In the genomic region with DNA sequence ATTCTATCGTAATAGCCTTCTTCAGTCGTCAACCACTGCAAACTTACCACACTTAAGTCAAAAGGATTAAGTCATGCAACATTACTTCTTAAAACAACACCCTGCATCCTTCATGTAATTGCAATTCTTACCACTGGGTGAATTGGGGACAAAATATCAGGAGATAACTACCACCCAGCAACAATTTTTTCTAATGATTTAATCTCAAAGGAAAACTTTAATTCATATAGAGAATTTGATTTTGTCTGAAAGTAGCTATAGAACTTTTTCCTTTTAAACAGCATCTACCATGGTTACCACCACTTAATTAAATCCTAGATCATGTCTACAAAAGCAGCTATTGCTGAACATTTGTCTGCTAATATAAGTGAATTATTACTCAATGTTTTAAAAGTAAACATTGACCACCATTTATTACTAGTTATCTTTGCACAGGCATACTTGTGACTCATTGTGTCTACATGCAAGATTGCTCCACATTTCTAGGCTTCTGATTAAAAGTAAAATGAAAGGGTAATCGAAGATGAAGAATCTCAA, we compare ENCODE assay signal across 9 cellular contexts. TPM values are rescaled to one million over a fixed set of nuclear protein-coding genes. Genes with fewer than 3 reads are reported as not detected.
DNase-seq lines count a peak whose midpoint lies in the region; ATAC-seq and TF ChIP-seq lines count a peak whose summit lies in the region.
"Had no signal": no experiment of that assay in that cellular context is flagged by ENCODE, and none has a peak within 500 bp of the region (broad histone marks: within the 10 kb centered on the region; RNA-seq: fewer than 3 reads in every experiment).

No MANE protein-coding gene starts in this region.

- POLR2A ChIA-PET in PC-9 (lab: Charles Lee; ENCODE audit: unreplicated experiment), result no interaction called here
- POLR2A ChIA-PET in activated CD4-positive, alpha-beta memory T cell treated with anti-CD3 and anti-CD28 coated beads, Interleukin-2, amount 10 ng/mL, durations not matched to agents 7 days and 5 days (lab: Charles Lee), result no interaction called here

- H3K4me1 ChIP-seq in PC-9 (replicated peaks; ENCODE audit: insufficient read depth), result peaks cover 24% of the 10 kb centered on the region
- H3K4me1 ChIP-seq in spleen, result peaks cover 0 to 18% (median 4%) of the 10 kb centered on the region in 6 donors

- no peaks in the 10 kb centered on the region for H3K27me3 Mint-ChIP-seq in activated CD4-positive, alpha-beta memory T cell treated with anti-CD3 and anti-CD28 coated beads, Interleukin-2, amount 10 ng/mL, durations not matched to agents 7 days and 5 days

- no TSS peak for BruUV-seq in PC-9 (replicated peaks; lab: Mats Ljungman, UMichigan)

- no peaks in the 10 kb centered on the region; the same call in 1 of the 2 replicates for H3K79me2 ChIP-seq in PC-9 (ENCODE audit: low read depth)

- no peak overlapping the region for H2AFZ ChIP-seq in PC-9

- peaks cover 0 to 6% of the 10 kb centered on the region in 2 donors for H3K36me3 Mint-ChIP-seq in activated naive CD4-positive, alpha-beta T cell treated with anti-CD3 and anti-CD28 coated beads, Interleukin-2, amount 50 U/mL, for 72 hours
- H3K36me3 Mint-ChIP-seq in activated CD4-positive, alpha-beta memory T cell treated with anti-CD3 and anti-CD28 coated beads, Interleukin-2, amount 10 ng/mL, durations not matched to agents 7 days and 5 days (ENCODE audit: low read depth), result peaks cover 20% of the 10 kb centered on the region

- H3K9me3 ChIP-seq in PC-9 (ENCODE audit: insufficient read depth, low read depth), result no peaks in the 10 kb centered on the region
- no peaks in the 10 kb centered on the region for H3K9me3 ChIP-seq in spleen
- H3K9me3 ChIP-seq: prostate gland had no signal

- no peaks in the 10 kb centered on the region for H4K20me1 ChIP-seq in PC-9 (ENCODE audit: insufficient read depth)

- intact Hi-C loops in PC-9 (cut with micrococcal nuclease; ENCODE audit: unreplicated experiment) (no loop called here), spleen (cut with DNase I; ENCODE audit: low total_unique reads) (no loop called here)

- CTCF ChIA-PET in PC-9 (lab: Charles Lee), result no interaction called here
- CTCF ChIA-PET in activated CD4-positive, alpha-beta memory T cell treated with anti-CD3 and anti-CD28 coated beads, Interleukin-2, amount 10 ng/mL, durations not matched to agents 7 days and 5 days (lab: Charles Lee), result interaction anchor here (0.7 to 2.9 kb wide), 2 partner anchors 10 to 272 kb away, joined by 3 to 13 read pairs; a partner anchor contains a TSS

- no peak for ATAC-seq in HG02973 (IDR thresholded peaks at IDR 0.05; ENCODE audit: unreplicated experiment)
- no peak for ATAC-seq in activated naive CD4-positive, alpha-beta T cell treated with anti-CD3 and anti-CD28 coated beads, Interleukin-2, amount 50 U/mL, for 72 hours

- H3K27ac ChIP-seq in PC-9 (peak overlapping the region; percentile 52), spleen (no peak overlapping the region)
- H3K27ac ChIP-seq: prostate gland had no signal

- no peaks in the 10 kb centered on the region for H3K27me3 ChIP-seq in PC-9 (ENCODE audit: insufficient read depth, low read depth)
- H3K27me3 ChIP-seq in spleen (replicated peaks in 1 of 7), result no peaks in the 10 kb centered on the region

- H3K4me3 ChIP-seq in PC-9, result peak overlapping the region; percentile 8; the same call in 1 of the 2 replicates
- H3K4me3 ChIP-seq in fibroblast of pulmonary artery (replicated peaks; ENCODE audit: low read depth, low read length), result peak overlapping the region; percentile 8
- no peak overlapping the region for H3K4me3 ChIP-seq in spleen
- H3K4me3 ChIP-seq: prostate gland had no signal

- DNase-seq in DMS 273 (lab: John Stamatoyannopoulos, UW; ENCODE audit: unreplicated experiment) (peak; percentile 51), DMS 273 treated with DMSO at 0.1 percent for 48 hours (lab: John Stamatoyannopoulos, UW) (no peak), PC-9 (peak in 1 of 2 experiments; percentile 86), fibroblast of pulmonary artery (ENCODE audit: low read depth) (peak; percentile 82), spleen (no peak)
- DNase-seq in activated naive CD4-positive, alpha-beta T cell treated with anti-CD3 and anti-CD28 coated beads, Interleukin-2, amount 50 U/mL, for 72 hours (ENCODE audit: low spot score in 2 of 2), result no peak
- DNase-seq in activated CD4-positive, alpha-beta memory T cell treated with anti-CD3 and anti-CD28 coated beads, Interleukin-2, amount 10 ng/mL, durations not matched to agents 7 days and 5 days, result no peak

- H3F3A ChIP-seq in PC-9 (ENCODE audit: insufficient read depth, low read depth), result peaks cover 14% of the 10 kb centered on the region

- no peak overlapping the region for H3K27ac Mint-ChIP-seq in activated naive CD4-positive, alpha-beta T cell treated with anti-CD3 and anti-CD28 coated beads, Interleukin-2, amount 50 U/mL, for 72 hours
- H3K27ac Mint-ChIP-seq in activated CD4-positive, alpha-beta memory T cell treated with anti-CD3 and anti-CD28 coated beads, Interleukin-2, amount 10 ng/mL, durations not matched to agents 7 days and 5 days, result no peak overlapping the region

- H3K9me2 ChIP-seq in PC-9 (ENCODE audit: insufficient read depth), result no peaks in the 10 kb centered on the region

- peak; percentile 56 for TF ChIP-seq CTCF in PC-9 (conservative IDR thresholded peaks at IDR 0.05)
- peak; percentile 61 for TF ChIP-seq CTCF in fibroblast of pulmonary artery (IDR thresholded peaks at IDR 0.05; ENCODE audit: low read length, missing control alignments)
- peak in 8 of 11 experiments; percentile 5 to 46 (median 38) for TF ChIP-seq CTCF in spleen (IDR thresholded peaks at IDR 0.05 in 8 of 11, conservative IDR thresholded peaks at IDR 0.05 in 3 of 11)

- TF ChIP-seq POLR2A in spleen (IDR thresholded peaks at IDR 0.05), result no peak

- no peaks in the 10 kb centered on the region for H3K36me3 ChIP-seq in PC-9 (ENCODE audit: low read depth)
- H3K36me3 ChIP-seq in spleen, result no peaks in the 10 kb centered on the region
- H3K36me3 ChIP-seq: prostate gland had no signal

- H3K4me2 ChIP-seq in PC-9, result peak overlapping the region; percentile 65

- no peaks in the 10 kb centered on the region for H3K9me3 Mint-ChIP-seq in activated naive CD4-positive, alpha-beta T cell treated with anti-CD3 and anti-CD28 coated beads, Interleukin-2, amount 50 U/mL, for 72 hours
- H3K9me3 Mint-ChIP-seq in activated CD4-positive, alpha-beta memory T cell treated with anti-CD3 and anti-CD28 coated beads, Interleukin-2, amount 10 ng/mL, durations not matched to agents 7 days and 5 days, result no peaks in the 10 kb centered on the region

- no peak overlapping the region for H3K4me3 Mint-ChIP-seq in activated CD4-positive, alpha-beta memory T cell treated with anti-CD3 and anti-CD28 coated beads, Interleukin-2, amount 10 ng/mL, durations not matched to agents 7 days and 5 days

- 68 to 85% (median 77%) methylated on average over 3 of the region's 3 CpGs for WGBS in spleen, 5 donors

- peaks cover 50% of the 10 kb centered on the region for H3K4me1 Mint-ChIP-seq in activated CD4-positive, alpha-beta memory T cell treated with anti-CD3 and anti-CD28 coated beads, Interleukin-2, amount 10 ng/mL, durations not matched to agents 7 days and 5 days

RNA-seq across cellular contexts. Expression of a gene that starts 10.5 kb away (rescaled TPM):
- total RNA-seq in PC-9 (2021) (21.6 and 21.7 TPM in 2 replicates), spleen (10 to 100 TPM in 6 of 7 donors, 1 to 10 TPM in 1; 9.3 to 15.2 (median 12.4) TPM)
- polyA plus RNA-seq in spleen, result 1 to 10 TPM; 2.8 to 4.8 (median 3.4) TPM
- total RNA-seq in activated naive CD4-positive, alpha-beta T cell treated with anti-CD3 and anti-CD28 coated beads, Interleukin-2, amount 50 U/mL, for 72 hours, result 10 to 100 TPM; 43.6 to 54.6 TPM
- 10 to 100 TPM; 53.4 to 57.5 TPM for total RNA-seq in activated CD4-positive, alpha-beta memory T cell treated with anti-CD3 and anti-CD28 coated beads, Interleukin-2, amount 10 ng/mL, durations not matched to agents 7 days and 5 days

Comparison
In these comparisons a context has a peak if more than half of its experiments do, and no peak if none do; other contexts are left out.
1. DNase-seq: peak in DMS 273 (single experiment) and fibroblast of pulmonary artery (single experiment); none in DMS 273 treated with DMSO at 0.1 percent for 48 hours (single experiment), spleen (single experiment), activated naive CD4-positive, alpha-beta T cell treated with anti-CD3 and anti-CD28 coated beads, Interleukin-2, amount 50 U/mL, for 72 hours (0 of 2) and activated CD4-positive, alpha-beta memory T cell treated with anti-CD3 and anti-CD28 coated beads, Interleukin-2, amount 10 ng/mL, durations not matched to agents 7 days and 5 days (single experiment).
2. H3K4me3 ChIP-seq: peak in PC-9 (single experiment) and fibroblast of pulmonary artery (single experiment); none in spleen (0 of 8).
3. Peak in every context shown above with its lines, with median percentiles within 50 percentile points of each other: CTCF ChIP-seq.